In genomic region chr2:51698005-51698404, GRCh38 we compare ENCODE assay signal across 29 cellular contexts.
"Had no signal": no experiment of that assay in that cellular context is flagged by ENCODE, and none has a peak within 500 bp of the region (broad histone marks: within the 10 kb centered on the region; RNA-seq: fewer than 3 reads in every experiment).

No MANE protein-coding gene starts in this region.

- H3K27me3 Mint-ChIP-seq: naive B cell; stimulated activated naive CD8-positive, alpha-beta T cell treated with anti-CD3 and anti-CD28 coated beads, Interleukin-15, Interleukin-2, amounts not matched to agents 100 ng/mL and 50 ng/mL, for 24 hours; type B pancreatic cell had no signal

- H3K9me3 Mint-ChIP-seq: nephron progenitor cell, neural progenitor cell, type B pancreatic cell had no signal

- ATAC-seq: heart right ventricle, left cardiac atrium, left lung, lower lobe of right lung, natural killer cell, right cardiac atrium, sciatic nerve had no signal

- H3K36me3 Mint-ChIP-seq: naive B cell, neural progenitor cell, type B pancreatic cell had no signal

- H3K9ac ChIP-seq: neural progenitor cell, parathyroid adenoma had no signal

- H3K36me3 ChIP-seq: heart right ventricle, left lung, lower lobe of right lung, neural progenitor cell, neutrophil, suprapubic skin, thoracic aorta, tibial artery, uterus had no signal

- H3K27ac Mint-ChIP-seq: naive B cell; natural killer cell; nephron progenitor cell; neural progenitor cell; stimulated activated naive CD8-positive, alpha-beta T cell treated with anti-CD3 and anti-CD28 coated beads, Interleukin-15, Interleukin-2, amounts not matched to agents 100 ng/mL and 50 ng/mL, for 24 hours had no signal

- H3K9me3 ChIP-seq: heart right ventricle, left lung, lower lobe of right lung, neutrophil, suprapubic skin, thoracic aorta, tibial artery, uterus had no signal

- H3K27ac ChIP-seq: heart right ventricle, left lung, lower lobe of right lung, neural progenitor cell, neutrophil, parathyroid adenoma, skin epidermis, suprapubic skin, thoracic aorta, tibial artery, uterus had no signal

- H3K27me3 ChIP-seq: heart right ventricle, left lung, neural progenitor cell, neutrophil, suprapubic skin, tibial artery, uterus had no signal

- H3K4me3 ChIP-seq: heart right ventricle, left lung, lower lobe of right lung, neural progenitor cell, skin epidermis, suprapubic skin, thoracic aorta, tibial artery, uterus had no signal

- H3K4me3 Mint-ChIP-seq: naive B cell; natural killer cell; nephron progenitor cell; neural progenitor cell; stimulated activated naive CD8-positive, alpha-beta T cell treated with anti-CD3 and anti-CD28 coated beads, Interleukin-15, Interleukin-2, amounts not matched to agents 100 ng/mL and 50 ng/mL, for 24 hours; type B pancreatic cell had no signal

- H3K4me1 ChIP-seq: heart right ventricle, left lung, lower lobe of right lung, neural progenitor cell, parathyroid adenoma, suprapubic skin, tibial artery, uterus had no signal

- H3K4me1 Mint-ChIP-seq: naive B cell, natural killer cell, nephron progenitor cell, neural progenitor cell had no signal

- DNase-seq: heart right ventricle; hippocampal formation; kidney glomerular epithelial cell; left cardiac atrium; left lung; lower lobe of right lung; mammary epithelial cell; mesenchymal stem cell; naive B cell; natural killer cell; nephron progenitor cell; occipital lobe; right cardiac atrium; stimulated activated CD4-positive, alpha-beta T cell treated with anti-CD3 and anti-CD28 coated beads, Interleukin-12 subunit alpha, Interleukin-12 subunit beta, amount 100 ng/mL, for 4 hours; stimulated activated CD4-positive, alpha-beta T cell treated with anti-CD3 and anti-CD28 coated beads, Interleukin-15, amount 100 ng/mL, for 24 hours; stimulated activated CD4-positive, alpha-beta T cell treated with anti-CD3 and anti-CD28 coated beads, Interleukin-2, amount 100 ng/mL, for 24 hours; stimulated activated CD4-positive, alpha-beta T cell treated with anti-CD3 and anti-CD28 coated beads, Interleukin-4, amount 100 ng/mL, for 1 hour; stimulated activated naive CD4-positive, alpha-beta T cell; tibial artery; uterus had no signal
